21 cellular contexts compared by ENCODE assay signal in the genomic region with DNA sequence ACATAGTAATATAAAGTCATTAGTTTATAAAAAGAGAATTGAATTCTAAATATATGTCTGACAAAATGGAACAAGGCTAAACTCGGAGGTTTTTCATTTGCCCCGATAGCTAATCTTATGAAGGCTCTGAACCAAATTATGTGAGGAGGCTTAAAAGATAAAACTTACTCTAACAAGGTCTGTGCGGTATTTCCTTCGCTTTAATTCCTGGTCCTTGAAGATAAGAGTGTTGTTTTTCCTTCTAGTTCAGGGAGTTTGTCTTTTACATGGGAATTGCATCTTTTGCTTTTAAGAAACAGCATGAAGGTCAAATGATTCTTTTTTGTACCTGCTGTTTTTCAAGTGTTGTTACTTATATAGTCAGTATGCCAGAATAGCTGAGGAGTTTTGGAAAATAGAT.
"Had no signal": no experiment of that assay in that cellular context is flagged by ENCODE, and none has a peak within 500 bp of the region (broad histone marks: within the 10 kb centered on the region; RNA-seq: fewer than 3 reads in every experiment).

No MANE protein-coding gene starts in this region.

- ATAC-seq: left colon; left ventricle myocardium superior; natural killer cell; right cardiac atrium; stimulated activated memory B cell treated with anti-CD40 and anti-IgM and Interleukin-4, amounts not matched to agents 10 μg/mL and 1 μg/mL and 100 μg/mL, for 72 hours; stimulated activated naive CD8-positive, alpha-beta T cell treated with anti-CD3 and anti-CD28 coated beads, Interleukin-15, amount 100 ng/mL, for 72 hours; upper lobe of right lung had no signal

- H3K4me3 ChIP-seq: coronary artery, hepatocyte, lung, neural progenitor cell, ovary, smooth muscle cell, testis, tibial nerve, upper lobe of right lung had no signal

- H3K4me1 ChIP-seq: neural progenitor cell, testis, tibial nerve, upper lobe of right lung had no signal

- H3K27ac ChIP-seq: coronary artery, hepatocyte, neural progenitor cell, ovary, testis, tibial nerve, upper lobe of right lung had no signal

- H3K36me3 ChIP-seq: neural progenitor cell, ovary, tibial nerve, upper lobe of right lung had no signal

- H3K9ac ChIP-seq: neural progenitor cell had no signal

- H3K79me2 ChIP-seq: hepatocyte had no signal

- H2AFZ ChIP-seq: hepatocyte, neural progenitor cell had no signal

- H3K4me2 ChIP-seq: hepatocyte, neural progenitor cell, smooth muscle cell had no signal

- H3K9me3 ChIP-seq: ovary, testis, tibial nerve, upper lobe of right lung had no signal

- H3K27me3 ChIP-seq: neural progenitor cell, ovary, testis, tibial nerve, upper lobe of right lung had no signal

- DNase-seq: effector CD4-positive, alpha-beta T cell; endodermal cell; foreskin melanocyte; head of caudate nucleus; left colon; left ventricle myocardium superior; natural killer cell; nucleus accumbens; ovary; right cardiac atrium; stimulated activated CD4-positive, alpha-beta T cell treated with anti-CD3 and anti-CD28 coated beads, Interleukin-4, amount 100 ng/mL, for 1 hour; stimulated activated naive CD8-positive, alpha-beta T cell treated with anti-CD3 and anti-CD28 coated beads, Interleukin-15, amount 100 ng/mL, for 72 hours; testis; upper lobe of right lung had no signal
